20 cellular contexts compared by ENCODE assay signal in the genomic region with DNA sequence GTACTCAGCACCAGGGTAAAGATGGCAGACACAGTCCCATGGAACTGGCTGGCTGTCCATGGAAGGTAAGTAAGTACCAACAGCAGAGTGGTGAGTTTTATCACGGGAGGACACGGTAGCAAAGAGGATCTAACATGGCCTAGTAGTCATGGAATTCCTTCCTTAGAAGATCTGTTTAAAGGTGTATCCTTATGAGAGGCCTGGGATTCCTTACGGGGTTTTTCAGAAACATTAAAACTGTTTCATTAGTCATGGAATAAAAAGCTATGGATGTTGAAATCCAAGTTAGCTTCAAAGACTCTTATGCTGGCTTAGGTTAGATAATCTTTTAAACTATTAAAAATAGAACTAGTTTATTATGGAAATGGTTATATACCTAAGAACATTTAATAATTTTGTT. TPM values are rescaled to one million over a fixed set of nuclear protein-coding genes. Genes with fewer than 3 reads are reported as not detected.
DNase-seq lines count a peak whose midpoint lies in the region; ATAC-seq, FAIRE-seq and TF ChIP-seq lines count a peak whose summit lies in the region.
"Had no signal": no experiment of that assay in that cellular context is flagged by ENCODE, and none has a peak within 500 bp of the region (broad histone marks: within the 10 kb centered on the region; RNA-seq: fewer than 3 reads in every experiment).

No MANE protein-coding gene starts in this region.

- no peak overlapping the region for H4K12ac ChIP-seq in trophoblast cell (ENCODE audit: low read depth, low read length)

- H3K4me3 ChIP-seq in trophoblast cell (ENCODE audit: low read depth, low read length), result no peak overlapping the region
- no peak overlapping the region for H3K4me3 ChIP-seq in heart right ventricle

- H2AFZ ChIP-seq in trophoblast cell (ENCODE audit: insufficient read depth, low read length, poor library complexity), result no peak overlapping the region

- H3K27ac ChIP-seq in 22Rv1 (peak overlapping the region; percentile 90), trophoblast cell (ENCODE audit: low read depth, low read length) (no peak overlapping the region), heart right ventricle (peak overlapping the region in 2 of 10 donors; percentile 43 to 51)

- FAIRE-seq in HTR-8/SVneo (lab: Jason Lieb, UNC) (peak; percentile 79), colon (lab: Jason Lieb, UNC) (peak; percentile 5)
- FAIRE-seq: GM12891, GM18507, H1 had no signal

- no CpG with 5 or more reads among the region's 3 CpGs for WGBS in trophoblast cell (ENCODE audit: extremely low coverage, insufficient coverage, insufficient read length)
- WGBS in heart right ventricle, 2 donors, result 88 to 89% methylated on average over 3 of the region's 3 CpGs

- no peaks in the 10 kb centered on the region for H3K9me3 ChIP-seq in trophoblast cell (ENCODE audit: insufficient read depth, low read depth, low read length)
- H3K9me3 ChIP-seq in heart right ventricle, result no peaks in the 10 kb centered on the region

- ATAC-seq in GM19351 (IDR thresholded peaks at IDR 0.05; ENCODE audit: unreplicated experiment) (no peak), HG03432 (IDR thresholded peaks at IDR 0.05; ENCODE audit: unreplicated experiment) (no peak), heart right ventricle (no peak)

- H3K9ac ChIP-seq in trophoblast cell (ENCODE audit: low read length), result no peak overlapping the region

- no peaks in the 10 kb centered on the region for H3K79me1 ChIP-seq in trophoblast cell (ENCODE audit: low read length)

- DNase-seq in HTR-8/SVneo (ENCODE audit: insufficient read length, low spot score), result no peak
- DNase-seq in trophoblast cell, result peak; percentile 8 to 83
- no peak for DNase-seq in heart right ventricle
- DNase-seq in hepatic stellate cell (ENCODE audit: low spot score), result no peak
- DNase-seq: C1 segment of cervical spinal cord; Calu3; CD4-positive, alpha-beta memory T cell; COR-L47; DMS53; DMS79 treated with DMSO at 0.1 percent for 48 hours; GF-D8; H7; HCEC 1CT had no signal

- no peaks in the 10 kb centered on the region for H3K79me2 ChIP-seq in trophoblast cell (ENCODE audit: control insufficient read depth, insufficient read depth, low read length, poor library complexity)

- no peak overlapping the region for H3K23ac ChIP-seq in trophoblast cell (ENCODE audit: low read length)

- H3K18ac ChIP-seq in trophoblast cell (ENCODE audit: low read length), result no peak overlapping the region

- intact Hi-C loops in heart right ventricle (cut with DNase I), result no loop called here

- H2BK5ac ChIP-seq in trophoblast cell (ENCODE audit: low read depth, low read length, poor library complexity), result no peak overlapping the region

- no peak overlapping the region for H3K14ac ChIP-seq in trophoblast cell (ENCODE audit: low read length)

- H3K4me1 ChIP-seq in trophoblast cell (ENCODE audit: control insufficient read depth in 1 of 2, insufficient read depth in 2 of 2, low read length in 2 of 2) (no peaks in the 10 kb centered on the region), heart right ventricle (peaks cover 0 to 51% (median 33%) of the 10 kb centered on the region in 9 donors)

- H2AK5ac ChIP-seq in trophoblast cell (ENCODE audit: low read length), result no peak overlapping the region

- H3K36me3 ChIP-seq in trophoblast cell (ENCODE audit: control insufficient read depth in 1 of 2, insufficient read depth in 2 of 2, low read length in 2 of 2), result no peaks in the 10 kb centered on the region
- peaks cover 0 to 4% (median 0%) of the 10 kb centered on the region in 9 donors for H3K36me3 ChIP-seq in heart right ventricle

- H4K91ac ChIP-seq in trophoblast cell (ENCODE audit: low read depth, low read length), result no peak overlapping the region

- no peak overlapping the region for H4K8ac ChIP-seq in trophoblast cell (ENCODE audit: low read depth, low read length)

- H3K4ac ChIP-seq in trophoblast cell (ENCODE audit: low read depth, low read length), result no peak overlapping the region

- no peak overlapping the region for H2BK12ac ChIP-seq in trophoblast cell (ENCODE audit: low read length)

- TF ChIP-seq CTCF in 22Rv1 (IDR thresholded peaks at IDR 0.05) (no peak), heart right ventricle (IDR thresholded peaks at IDR 0.05) (no peak)

- H3K4me2 ChIP-seq in trophoblast cell (ENCODE audit: low read length), result no peak overlapping the region

- H3K27me3 ChIP-seq in trophoblast cell (ENCODE audit: insufficient read depth, low read length) (no peaks in the 10 kb centered on the region), heart right ventricle (no peaks in the 10 kb centered on the region)

- H2BK120ac ChIP-seq in trophoblast cell (ENCODE audit: insufficient read depth, low read length, poor library complexity), result no peak overlapping the region

RNA-seq across cellular contexts. Expression of gene FTO, which starts 7.4 kb away (rescaled TPM):
- polyA plus RNA-seq in trophoblast cell (2013), result 36.4 and 40.5 TPM in 2 replicates
- 100 to 1,000 TPM in 2 of 10 donors, 10 to 100 TPM in 8; 77.7 to 103 (median 90.7) TPM for total RNA-seq in heart right ventricle
- 10 to 100 TPM in 1 of 2 donors, 1 to 10 TPM in 1; 8.5 to 21.3 TPM for polyA plus RNA-seq in heart right ventricle

RNA-seq across cellular contexts. Expression of gene RPGRIP1L, which starts 7.7 kb away (rescaled TPM):
- polyA plus RNA-seq in trophoblast cell (2013), result 6.7 and 7.3 TPM in 2 replicates
- 1 to 10 TPM; 1.6 to 3.7 (median 2.4) TPM for total RNA-seq in heart right ventricle
- 1 to 10 TPM in 1 of 2 donors, under 1 TPM in 1; 0.96 to 1.2 TPM for polyA plus RNA-seq in heart right ventricle

Comparison
In these comparisons a context has a peak if more than half of its experiments do, and no peak if none do; other contexts are left out.
1. DNase-seq: peak in trophoblast cell (2 of 2); none in HTR-8/SVneo (single experiment), heart right ventricle (0 of 2) and hepatic stellate cell (single experiment).